In the genomic region with DNA sequence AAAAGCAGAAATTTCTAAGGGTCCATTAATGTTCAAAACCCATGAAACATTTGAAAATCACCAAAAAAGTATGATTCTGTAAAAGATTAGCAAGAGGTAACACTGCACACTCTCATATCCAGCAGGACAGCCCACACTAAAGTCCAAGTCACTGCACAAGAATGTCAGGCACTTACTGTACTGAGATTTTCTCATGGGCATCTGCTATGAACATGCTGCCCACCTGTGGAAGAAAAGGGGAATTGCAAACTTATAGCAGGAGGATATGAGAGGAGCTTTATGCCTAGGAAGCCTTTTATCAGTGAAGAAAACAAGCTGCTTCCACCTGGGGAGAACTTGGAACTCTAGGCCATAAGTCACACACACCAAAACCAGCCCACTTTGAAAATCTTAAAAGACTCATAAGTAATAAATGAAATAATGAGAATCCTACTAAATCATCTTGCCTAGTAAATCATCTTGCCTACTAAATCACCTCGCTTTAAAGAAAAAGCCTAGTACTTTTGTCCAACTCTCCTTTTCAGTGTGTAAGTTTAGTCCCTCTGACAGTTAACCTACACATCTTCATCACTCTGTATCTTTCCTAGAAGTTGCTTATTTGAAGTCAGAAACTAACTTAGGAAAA, we compare ENCODE assay signal across 8 cellular contexts.
A peak's percentile ranks its signal among the peaks of the same experiment; 100 is the strongest.
DNase-seq lines count a peak whose midpoint lies in the region; ATAC-seq lines count a peak whose summit lies in the region.

No MANE protein-coding gene starts in this region.

- ATAC-seq in HG03571 (IDR thresholded peaks at IDR 0.05; ENCODE audit: unreplicated experiment) = peak; percentile 71
- no peak for ATAC-seq in GM21825 (IDR thresholded peaks at IDR 0.05; ENCODE audit: unreplicated experiment)

- peak; percentile 62 for DNase-seq in activated effector memory CD4-positive, alpha-beta T cell treated with anti-CD3 and anti-CD28 coated beads, Interleukin-2, amount 50 U/mL, for 16 hours
- DNase-seq in activated effector memory CD4-positive, alpha-beta T cell treated with Interleukin-2 at 50 U/mL for 16 hours = no peak
- peak; percentile 78 for DNase-seq in NCI-H82 (lab: John Stamatoyannopoulos, UW)
- peak; percentile 18 for DNase-seq in activated CD8-positive, alpha-beta memory T cell treated with anti-CD3 and anti-CD28 coated beads, Interleukin-2, amount 50 U/mL, for 4 hours
- peak; percentile 76 for DNase-seq in foreskin melanocyte
- DNase-seq in nucleus accumbens (lab: John Stamatoyannopoulos, UW) = peak in 35 of 56 donors; percentile 0 to 66 (median 16)
